In the genomic region with DNA sequence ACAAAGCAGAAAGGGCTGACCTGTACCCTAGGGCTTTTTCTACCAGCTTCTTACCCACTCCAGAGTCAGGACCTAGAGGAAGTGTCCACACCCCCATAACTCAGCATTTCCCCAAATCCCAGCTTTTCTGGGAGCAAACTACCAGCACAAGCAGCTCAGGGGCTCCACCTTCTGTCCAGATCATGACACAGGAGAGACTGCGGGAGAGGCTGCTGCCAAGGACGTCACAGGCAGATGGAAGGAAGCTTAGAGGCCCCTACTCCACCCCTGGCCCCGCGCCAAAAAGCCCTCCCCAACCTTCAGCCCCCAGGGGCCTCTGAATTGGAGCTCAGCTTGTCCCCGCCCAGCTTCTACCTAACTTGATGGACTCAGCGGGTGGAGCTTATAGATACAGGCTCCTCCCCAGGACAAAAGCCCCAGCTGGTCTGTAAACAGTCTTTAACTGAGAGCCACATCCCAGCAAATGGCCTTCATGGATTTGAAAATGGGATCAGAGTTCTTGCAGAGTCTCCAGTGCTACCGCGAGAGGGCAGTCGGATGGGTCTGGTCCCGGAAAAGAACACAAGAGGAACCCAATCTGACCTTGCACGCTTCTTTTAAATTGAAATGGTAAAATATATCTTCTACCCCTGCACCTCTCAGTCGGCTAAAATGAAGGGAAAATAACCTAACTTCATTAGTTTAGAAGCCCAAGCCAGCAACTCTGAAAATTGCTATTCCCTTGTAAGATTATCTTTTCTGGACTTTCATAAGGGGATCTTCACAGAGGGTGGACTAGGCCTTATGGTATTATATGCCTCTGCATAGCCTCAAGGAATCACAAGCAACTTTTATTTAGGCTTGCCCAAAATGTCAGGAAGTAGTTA, we compare ENCODE assay signal across 8 cellular contexts. TPM values are rescaled to one million over a fixed set of nuclear protein-coding genes. Genes with fewer than 3 reads are reported as not detected.
DNase-seq lines count a peak whose midpoint lies in the region; ATAC-seq and TF ChIP-seq lines count a peak whose summit lies in the region.

No MANE protein-coding gene starts in this region.

- TF ChIP-seq CTCF in GM13976 (IDR thresholded peaks at IDR 0.05; ENCODE audit: borderline replicate concordance, control extremely low read depth, extremely low read depth, insufficient read depth, missing control alignments): peak; percentile 82

- DNase-seq in GM13976 (ENCODE audit: low spot score): peak; percentile 91
- peak; percentile 99 for DNase-seq in NCI-H1436 treated with DMSO at 0.1 percent for 48 hours (lab: John Stamatoyannopoulos, UW)
- DNase-seq in T-helper 17 cell: peak; percentile 94 to 96 (median 95)
- DNase-seq in anterior cingulate cortex (lab: John Stamatoyannopoulos, UW): peak; percentile 62 to 98 (median 90)
- peak; percentile 99 for DNase-seq in right cardiac atrium
- peak; percentile 97 for DNase-seq in putamen (ENCODE audit: low spot score)
- no peak for DNase-seq in cortex of kidney (lab: John Stamatoyannopoulos, UW)

- in situ Hi-C loops in GM13976 (cut with MboI; ENCODE audit: low sequenced_read_pairs, unreplicated experiment): no loop called here

- 1% methylated on average over 12 of the region's 12 CpGs for WGBS in right cardiac atrium

- no peaks in the 10 kb centered on the region for H3K27me3 Mint-ChIP-seq in T-helper 17 cell

- H3K27ac Mint-ChIP-seq in T-helper 17 cell: peak overlapping the region; percentile 95

- H3K27me3 ChIP-seq in right cardiac atrium (ENCODE audit: control insufficient read depth, insufficient read depth): no peaks in the 10 kb centered on the region

- H3K27ac ChIP-seq in right cardiac atrium (ENCODE audit: low read length): peak overlapping the region; percentile 94

- H3K36me3 Mint-ChIP-seq in T-helper 17 cell (ENCODE audit: low read depth): peaks cover 5% of the 10 kb centered on the region

- intact Hi-C loops in right cardiac atrium (cut with DNase I): no loop called here

- H3K4me1 Mint-ChIP-seq in T-helper 17 cell: peaks cover 45% of the 10 kb centered on the region

- peak overlapping the region; percentile 90 for H3K4me3 ChIP-seq in right cardiac atrium (ENCODE audit: low read length)

- H3K4me1 ChIP-seq in right cardiac atrium (ENCODE audit: control insufficient read depth, insufficient read depth, low read length): peaks cover 12% of the 10 kb centered on the region

- ATAC-seq in HG02852 (IDR thresholded peaks at IDR 0.05; ENCODE audit: unreplicated experiment): peak; percentile 47
- ATAC-seq in T-helper 17 cell: peak; percentile 80
- peak; percentile 86 to 90 for ATAC-seq in right cardiac atrium

- peak overlapping the region; percentile 99 for H3K4me3 Mint-ChIP-seq in T-helper 17 cell

- H3K9me3 ChIP-seq in T-helper 17 cell (ENCODE audit: control insufficient read depth, low read length, poor library complexity, severe bottlenecking) (no peaks in the 10 kb centered on the region), right cardiac atrium (ENCODE audit: control insufficient read depth, low read length) (no peaks in the 10 kb centered on the region)

RNA-seq across cellular contexts. Expression of a gene that starts 6.8 kb away (rescaled TPM):
- total RNA-seq in T-helper 17 cell: 100 to 1,000 TPM; 203 to 214 TPM
- total RNA-seq in right cardiac atrium: 10 to 100 TPM; 38.4 to 49.2 (median 48.1) TPM
- polyA plus RNA-seq in right cardiac atrium: 30.2 TPM

RNA-seq across cellular contexts. Expression of a gene that starts 8.9 kb away (rescaled TPM):
- total RNA-seq in T-helper 17 cell (100 to 1,000 TPM; 297 to 299 TPM), right cardiac atrium (1,000 to 10,000 TPM; 1,684 to 2,029 (median 1,762) TPM)
- 1,409 TPM for polyA plus RNA-seq in right cardiac atrium

RNA-seq across cellular contexts. Expression of a gene that starts 51.2 kb away (rescaled TPM):
- total RNA-seq in T-helper 17 cell (100 to 1,000 TPM; 124 to 127 TPM), right cardiac atrium (100 to 1,000 TPM; 127 to 176 (median 150) TPM)
- 116 TPM for polyA plus RNA-seq in right cardiac atrium

Comparison
In these comparisons a context has a peak if more than half of its experiments do, and no peak if none do; other contexts are left out.
1. RNA of a gene that starts 6.8 kb away (total RNA-seq): 203 to 214 TPM in T-helper 17 cell; 38.4 to 49.2 TPM in right cardiac atrium; every median in the first group is over 4 times any median in the second.
2. RNA of a gene that starts 8.9 kb away (total RNA-seq): 1,684 to 2,029 TPM in right cardiac atrium; 297 to 299 TPM in T-helper 17 cell; every median in the first group is over 4 times any median in the second.
3. Peak in every context shown above with its lines, with median percentiles within 50 percentile points of each other: ATAC-seq.